14 cellular contexts compared by ENCODE assay signal in the genomic region with DNA sequence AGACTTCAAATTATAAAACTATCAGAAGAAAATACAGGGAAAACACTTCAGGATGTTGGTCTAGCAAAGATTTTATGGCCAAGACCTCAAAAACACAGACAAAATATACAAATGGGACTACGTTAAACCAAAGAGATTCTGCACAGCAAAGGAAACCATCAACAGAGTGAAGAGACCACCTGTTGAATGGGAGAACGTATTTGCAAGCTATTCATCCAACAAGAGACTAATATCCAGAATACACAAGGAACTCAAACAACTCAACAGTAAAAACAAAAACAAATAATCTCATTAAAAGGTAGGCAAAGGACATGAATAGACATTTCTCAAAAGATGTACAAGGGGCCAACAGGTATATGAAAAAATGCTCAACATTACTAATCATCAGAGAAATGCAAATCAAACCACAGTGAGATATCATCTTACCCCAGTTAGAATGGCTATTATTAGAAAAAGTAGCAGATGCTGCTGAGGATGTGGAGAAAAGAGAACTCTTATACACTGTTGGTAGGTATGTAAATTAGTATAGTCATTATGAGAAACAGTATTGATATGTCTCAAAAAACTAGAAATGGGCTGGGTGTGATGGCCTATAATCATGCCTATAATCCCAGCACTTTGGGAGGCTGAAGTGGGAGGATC.
DNase-seq lines count a peak whose midpoint lies in the region; ATAC-seq and TF ChIP-seq lines count a peak whose summit lies in the region.
"Had no signal": no experiment of that assay in that cellular context is flagged by ENCODE, and none has a peak within 500 bp of the region (broad histone marks: within the 10 kb centered on the region; RNA-seq: fewer than 3 reads in every experiment).

No MANE protein-coding gene starts in this region.

- H3K9me3 Mint-ChIP-seq in CD4-positive, CD25-positive, alpha-beta regulatory T cell = peaks cover 0 to 10% (median 2%) of the 10 kb centered on the region in 7 donors
- peaks cover 9% of the 10 kb centered on the region for H3K9me3 Mint-ChIP-seq in endodermal cell
- H3K9me3 Mint-ChIP-seq: activated naive CD8-positive, alpha-beta T cell treated with anti-CD3 and anti-CD28 coated beads, Interleukin-2, amount 10 ng/mL, durations not matched to agents 7 days and 5 days; dendritic cell treated with granulocyte-macrophage colony-stimulating factor and Interleukin-4, amounts not matched to agents 40 ng/mL and 50 ng/mL, for 4 days had no signal

- peaks cover 30% of the 10 kb centered on the region for H3K27me3 Mint-ChIP-seq in CD4-positive, CD25-positive, alpha-beta regulatory T cell
- H3K27me3 Mint-ChIP-seq in endodermal cell (ENCODE audit: insufficient read depth) = no peaks in the 10 kb centered on the region

- no peak overlapping the region for H3K4me3 ChIP-seq in CD4-positive, CD25-positive, alpha-beta regulatory T cell (ENCODE audit: low read depth, low read length)
- H3K4me3 ChIP-seq in MG63 = no peak overlapping the region
- H3K4me3 ChIP-seq in gastrocnemius medialis = no peak overlapping the region
- H3K4me3 ChIP-seq in endodermal cell (ENCODE audit: low read length) = no peak overlapping the region
- H3K4me3 ChIP-seq: SK-N-MC had no signal

- ATAC-seq in CD4-positive, CD25-positive, alpha-beta regulatory T cell (ENCODE audit: low read depth in 2 of 2) = no peak
- ATAC-seq in GM19043 (IDR thresholded peaks at IDR 0.05; ENCODE audit: low read depth, unreplicated experiment) (peak; percentile 96), HG02588 (IDR thresholded peaks at IDR 0.05; ENCODE audit: unreplicated experiment) (peak; percentile 98), HG03342 (IDR thresholded peaks at IDR 0.05; ENCODE audit: unreplicated experiment) (peak; percentile 97), gastrocnemius medialis (no peak)
- ATAC-seq: left lobe of liver had no signal

- in situ Hi-C loops in gastrocnemius medialis (cut with MboI; ENCODE audit: low sequenced_read_pairs in 4 of 4) = no loop called here

- no peaks in the 10 kb centered on the region for H3K9me3 ChIP-seq in CD4-positive, CD25-positive, alpha-beta regulatory T cell (ENCODE audit: control insufficient read depth in 2 of 2, low read length in 2 of 2)
- no peaks in the 10 kb centered on the region for H3K9me3 ChIP-seq in MG63
- no peaks in the 10 kb centered on the region for H3K9me3 ChIP-seq in gastrocnemius medialis
- H3K9me3 ChIP-seq in endodermal cell (ENCODE audit: control insufficient read depth, low read length) = no peaks in the 10 kb centered on the region

- H3K4me1 ChIP-seq in CD4-positive, CD25-positive, alpha-beta regulatory T cell (ENCODE audit: control insufficient read depth, insufficient read depth, low read length, poor library complexity, severe bottlenecking) = no peaks in the 10 kb centered on the region
- H3K4me1 ChIP-seq in gastrocnemius medialis (no peaks in the 10 kb centered on the region), endodermal cell (ENCODE audit: control insufficient read depth, insufficient read depth, low read length) (no peaks in the 10 kb centered on the region)

- H3K36me3 Mint-ChIP-seq in CD4-positive, CD25-positive, alpha-beta regulatory T cell = no peaks in the 10 kb centered on the region
- H3K36me3 Mint-ChIP-seq in endodermal cell (ENCODE audit: low read depth) = no peaks in the 10 kb centered on the region
- H3K36me3 Mint-ChIP-seq: activated naive CD8-positive, alpha-beta T cell treated with anti-CD3 and anti-CD28 coated beads, Interleukin-2, amount 10 ng/mL, durations not matched to agents 7 days and 5 days had no signal

- H3K36me3 ChIP-seq in CD4-positive, CD25-positive, alpha-beta regulatory T cell (ENCODE audit: control insufficient read depth, insufficient read depth, low read length) = no peaks in the 10 kb centered on the region
- H3K36me3 ChIP-seq in MG63 (no peaks in the 10 kb centered on the region), gastrocnemius medialis (no peaks in the 10 kb centered on the region), endodermal cell (ENCODE audit: control insufficient read depth, insufficient read depth, low read length) (no peaks in the 10 kb centered on the region)

- intact Hi-C loops in gastrocnemius medialis (cut with DNase I; ENCODE audit: low total_unique reads) = no loop called here

- WGBS in endodermal cell (ENCODE audit: insufficient coverage in 1 of 2, insufficient read length in 1 of 2), 2 experiments = 93 to 100% methylated on average over 1 to 2 of the region's 2 CpGs

- H3K4me3 Mint-ChIP-seq in CD4-positive, CD25-positive, alpha-beta regulatory T cell = no peak overlapping the region
- H3K4me3 Mint-ChIP-seq in endodermal cell = no peak overlapping the region
- H3K4me3 Mint-ChIP-seq: activated naive CD8-positive, alpha-beta T cell treated with anti-CD3 and anti-CD28 coated beads, Interleukin-2, amount 10 ng/mL, durations not matched to agents 7 days and 5 days; dendritic cell treated with granulocyte-macrophage colony-stimulating factor and Interleukin-4, amounts not matched to agents 40 ng/mL and 50 ng/mL, for 4 days had no signal

- TF ChIP-seq CTCF in gastrocnemius medialis (IDR thresholded peaks at IDR 0.05 in 4 of 5, conservative IDR thresholded peaks at IDR 0.05 in 1 of 5) = no peak
- no peak for TF ChIP-seq CTCF in endodermal cell (conservative IDR thresholded peaks at IDR 0.05)

- H3K27me3 ChIP-seq in CD4-positive, CD25-positive, alpha-beta regulatory T cell (ENCODE audit: control insufficient read depth, insufficient read depth, low read length) = peaks cover 10% of the 10 kb centered on the region
- H3K27me3 ChIP-seq in MG63 = peaks cover 15% of the 10 kb centered on the region
- H3K27me3 ChIP-seq in gastrocnemius medialis = no peaks in the 10 kb centered on the region
- no peaks in the 10 kb centered on the region for H3K27me3 ChIP-seq in endodermal cell (ENCODE audit: control insufficient read depth, insufficient read depth, low read length, poor library complexity, severe bottlenecking)

- H3K9ac ChIP-seq in endodermal cell (ENCODE audit: extremely low read depth, low read length, poor library complexity, severe bottlenecking) = no peak overlapping the region

- DNase-seq in CD4-positive, CD25-positive, alpha-beta regulatory T cell = peak in 2 of 3 donors; percentile 5 to 39
- DNase-seq in MG63 (no peak), gastrocnemius medialis (no peak), putamen (ENCODE audit: low spot score) (no peak), endodermal cell (no peak)
- DNase-seq: activated naive CD8-positive, alpha-beta T cell treated with anti-CD3 and anti-CD28 coated beads, Interleukin-2, amount 10 ng/mL, durations not matched to agents 7 days and 5 days; foreskin melanocyte; stimulated activated CD4-positive, alpha-beta T cell treated with anti-CD3 and anti-CD28 coated beads, Interleukin-4, amount 100 ng/mL, for 4 hours had no signal

- H3K27ac ChIP-seq in CD4-positive, CD25-positive, alpha-beta regulatory T cell (ENCODE audit: insufficient read depth, low read length, poor library complexity, severe bottlenecking) = no peak overlapping the region
- no peak overlapping the region for H3K27ac ChIP-seq in gastrocnemius medialis
- no peak overlapping the region for H3K27ac ChIP-seq in endodermal cell (ENCODE audit: low read depth, low read length)
- H3K27ac ChIP-seq: SK-N-MC had no signal

- peaks cover 0 to 10% (median 3%) of the 10 kb centered on the region in 4 donors for H3K4me1 Mint-ChIP-seq in CD4-positive, CD25-positive, alpha-beta regulatory T cell
- no peaks in the 10 kb centered on the region for H3K4me1 Mint-ChIP-seq in endodermal cell
- H3K4me1 Mint-ChIP-seq: activated naive CD8-positive, alpha-beta T cell treated with anti-CD3 and anti-CD28 coated beads, Interleukin-2, amount 10 ng/mL, durations not matched to agents 7 days and 5 days had no signal

- no peak for TF ChIP-seq POLR2A in gastrocnemius medialis (IDR thresholded peaks at IDR 0.05)

- H3K27ac Mint-ChIP-seq in CD4-positive, CD25-positive, alpha-beta regulatory T cell = no peak overlapping the region
- no peak overlapping the region for H3K27ac Mint-ChIP-seq in endodermal cell
- H3K27ac Mint-ChIP-seq: activated naive CD8-positive, alpha-beta T cell treated with anti-CD3 and anti-CD28 coated beads, Interleukin-2, amount 10 ng/mL, durations not matched to agents 7 days and 5 days; dendritic cell treated with granulocyte-macrophage colony-stimulating factor and Interleukin-4, amounts not matched to agents 40 ng/mL and 50 ng/mL, for 4 days had no signal

Comparison
In these comparisons a context has a peak if more than half of its experiments do, and no peak if none do; other contexts are left out.
1. ATAC-seq: peak in GM19043 (single experiment), HG02588 (single experiment) and HG03342 (single experiment); none in CD4-positive, CD25-positive, alpha-beta regulatory T cell (0 of 2) and gastrocnemius medialis (0 of 2).
2. DNase-seq: peak in CD4-positive, CD25-positive, alpha-beta regulatory T cell (2 of 3); none in MG63 (single experiment), gastrocnemius medialis (0 of 2), putamen (single experiment) and endodermal cell (single experiment).